16 cellular contexts compared by ENCODE assay signal in genomic region chr5:10591946-10592345, GRCh38.
"Had no signal": no experiment of that assay in that cellular context is flagged by ENCODE, and none has a peak within 500 bp of the region (broad histone marks: within the 10 kb centered on the region; RNA-seq: fewer than 3 reads in every experiment).

No MANE protein-coding gene starts in this region.

- H3K36me3 Mint-ChIP-seq: stimulated activated effector memory CD8-positive, alpha-beta T cell treated with anti-CD3 and anti-CD28 coated beads, Interleukin-12 subunit alpha, Interleukin-12 subunit beta, amount 100 ng/mL, for 72 hours; WTC11 had no signal

- H3K27me3 Mint-ChIP-seq: activated CD4-positive, alpha-beta T cell treated with anti-CD3 and anti-CD28 coated beads, Interleukin-2, amount 10 ng/mL, durations not matched to agents 24 days and 14 days had no signal

- H3K9me3 Mint-ChIP-seq: central memory CD8-positive, alpha-beta T cell; stimulated activated effector memory CD8-positive, alpha-beta T cell treated with anti-CD3 and anti-CD28 coated beads, Interleukin-12 subunit alpha, Interleukin-12 subunit beta, amount 100 ng/mL, for 72 hours had no signal

- H3K27me3 ChIP-seq: gastroesophageal sphincter, left lung, ovary had no signal

- ATAC-seq: gastroesophageal sphincter; left lung; mucosa of descending colon; naive thymus-derived CD4-positive, alpha-beta T cell; stimulated activated effector memory CD8-positive, alpha-beta T cell treated with anti-CD3 and anti-CD28 coated beads, Interleukin-12 subunit alpha, Interleukin-12 subunit beta, amount 100 ng/mL, for 72 hours; WTC11 had no signal

- H3K4me3 Mint-ChIP-seq: activated CD4-positive, alpha-beta T cell treated with anti-CD3 and anti-CD28 coated beads, Interleukin-2, amount 10 ng/mL, durations not matched to agents 24 days and 14 days; activated naive CD8-positive, alpha-beta T cell treated with anti-CD3 and anti-CD28 coated beads, Interleukin-2, amount 10 ng/mL, durations not matched to agents 7 days and 5 days; brain; central memory CD8-positive, alpha-beta T cell; naive thymus-derived CD4-positive, alpha-beta T cell; stimulated activated effector memory CD8-positive, alpha-beta T cell treated with anti-CD3 and anti-CD28 coated beads, Interleukin-12 subunit alpha, Interleukin-12 subunit beta, amount 100 ng/mL, for 72 hours; WTC11 had no signal

- DNase-seq: activated CD4-positive, alpha-beta T cell treated with anti-CD3 and anti-CD28 coated beads, Interleukin-2, amount 10 ng/mL, durations not matched to agents 24 days and 14 days; activated naive CD8-positive, alpha-beta T cell treated with anti-CD3 and anti-CD28 coated beads, Interleukin-2, amount 10 ng/mL, durations not matched to agents 7 days and 5 days; cortex of kidney; effector CD4-positive, alpha-beta T cell; islet precursor cell; left lung; mucosa of descending colon; ovary; T-helper 2 cell had no signal

- H3K27ac ChIP-seq: gastroesophageal sphincter, left lung, ovary, thoracic aorta had no signal

- H3K36me3 ChIP-seq: gastroesophageal sphincter, left lung, ovary, thoracic aorta had no signal

- H3K4me3 ChIP-seq: gastroesophageal sphincter, left lung, mucosa of descending colon, ovary, thoracic aorta had no signal

- H3K27ac Mint-ChIP-seq: activated CD4-positive, alpha-beta T cell treated with anti-CD3 and anti-CD28 coated beads, Interleukin-2, amount 10 ng/mL, durations not matched to agents 24 days and 14 days; activated naive CD8-positive, alpha-beta T cell treated with anti-CD3 and anti-CD28 coated beads, Interleukin-2, amount 10 ng/mL, durations not matched to agents 7 days and 5 days; naive thymus-derived CD4-positive, alpha-beta T cell; stimulated activated effector memory CD8-positive, alpha-beta T cell treated with anti-CD3 and anti-CD28 coated beads, Interleukin-12 subunit alpha, Interleukin-12 subunit beta, amount 100 ng/mL, for 72 hours had no signal

- H3K9me3 ChIP-seq: left lung, mucosa of descending colon, ovary, thoracic aorta had no signal
